Comparison of ENCODE assay signal across 21 cellular contexts in genomic region chr7:153454283-153454682, GRCh38.
"Had no signal": no experiment of that assay in that cellular context is flagged by ENCODE, and none has a peak within 500 bp of the region (broad histone marks: within the 10 kb centered on the region; RNA-seq: fewer than 3 reads in every experiment).

No MANE protein-coding gene starts in this region.

- H3K4me3 ChIP-seq: left lung, lower lobe of right lung, ovary, right atrium auricular region, skin epidermis, tibial nerve, vagina had no signal

- H3K9me3 ChIP-seq: lower lobe of right lung, ovary, right atrium auricular region, tibial nerve, vagina had no signal

- H3K27ac ChIP-seq: left lung, lower lobe of right lung, ovary, right atrium auricular region, skin epidermis, tibial nerve, vagina had no signal

- DNase-seq: hippocampal formation; kidney glomerular epithelial cell; left cardiac atrium; left lung; lower lobe of right lung; mammary epithelial cell; mesenchymal stem cell; naive thymus-derived CD8-positive, alpha-beta T cell; nephron progenitor cell; ovary; stimulated activated CD4-positive, alpha-beta T cell treated with anti-CD3 and anti-CD28 coated beads, Interleukin-12 subunit alpha, Interleukin-12 subunit beta, amount 100 ng/mL, for 4 hours; stimulated activated CD4-positive, alpha-beta T cell treated with anti-CD3 and anti-CD28 coated beads, Interleukin-2, amount 100 ng/mL, for 48 hours; stimulated activated CD4-positive, alpha-beta T cell treated with anti-CD3 and anti-CD28 coated beads, Interleukin-4, amount 100 ng/mL, for 4 hours; stimulated activated CD8-positive, alpha-beta memory T cell treated with anti-CD3 and anti-CD28 coated beads, Interleukin-4, amount 100 ng/mL, for 48 hours; stimulated activated naive CD4-positive, alpha-beta T cell treated with Interleukin-2 at 50 U/mL for 16 hours; stimulated activated naive CD8-positive, alpha-beta T cell treated with anti-CD3 and anti-CD28 coated beads, Interleukin-15, amount 100 ng/mL, for 72 hours; substantia nigra had no signal

- H3K4me1 ChIP-seq: left lung, lower lobe of right lung, right atrium auricular region, tibial nerve, vagina had no signal

- H3K36me3 ChIP-seq: left lung, lower lobe of right lung, ovary, right atrium auricular region, tibial nerve, vagina had no signal

- H3K27me3 ChIP-seq: left lung, ovary, right atrium auricular region, tibial nerve, vagina had no signal
